In genomic region chr16:53492499-53492898, GRCh38 we compare ENCODE assay signal across 15 cellular contexts.
"Had no signal": no experiment of that assay in that cellular context is flagged by ENCODE, and none has a peak within 500 bp of the region (broad histone marks: within the 10 kb centered on the region; RNA-seq: fewer than 3 reads in every experiment).

No MANE protein-coding gene starts in this region.

- H3K4me1 ChIP-seq: SJCRH30, testis had no signal

- H3K27me3 ChIP-seq: esophagus muscularis mucosa, SJCRH30, testis had no signal

- H3K27me3 Mint-ChIP-seq: activated CD8-positive, alpha-beta memory T cell treated with anti-CD3 and anti-CD28 coated beads, Interleukin-2, amount 10 ng/mL, durations not matched to agents 7 days and 5 days had no signal

- H3K9me3 Mint-ChIP-seq: activated naive CD4-positive, alpha-beta T cell treated with anti-CD3 and anti-CD28 coated beads, Interleukin-2, amount 50 U/mL, for 72 hours; natural killer cell had no signal

- H3K4me3 ChIP-seq: esophagus muscularis mucosa, SJCRH30, testis had no signal

- DNase-seq: activated CD4-positive, alpha-beta T cell treated with anti-CD3 and anti-CD28 coated beads for 1 hour; activated CD8-positive, alpha-beta memory T cell treated with anti-CD3 and anti-CD28 coated beads, Interleukin-2, amount 10 ng/mL, durations not matched to agents 7 days and 5 days; anterior cingulate cortex; glutamatergic neuron; left colon; natural killer cell; occipital lobe; SJCRH30; stimulated activated CD4-positive, alpha-beta T cell treated with anti-CD3 and anti-CD28 coated beads, Interleukin-12 subunit alpha, Interleukin-12 subunit beta, amount 100 ng/mL, for 4 hours; stimulated activated CD4-positive, alpha-beta T cell treated with anti-CD3 and anti-CD28 coated beads, Interleukin-2, amount 100 ng/mL, for 48 hours; stimulated activated naive CD4-positive, alpha-beta T cell treated with Interleukin-2 at 50 U/mL for 16 hours; T-helper 9 cell; testis had no signal

- H3K9me3 ChIP-seq: esophagus muscularis mucosa, SJCRH30, testis had no signal

- H3K4me3 Mint-ChIP-seq: activated CD8-positive, alpha-beta memory T cell treated with anti-CD3 and anti-CD28 coated beads, Interleukin-2, amount 10 ng/mL, durations not matched to agents 7 days and 5 days; natural killer cell had no signal

- H3K27ac Mint-ChIP-seq: activated CD8-positive, alpha-beta memory T cell treated with anti-CD3 and anti-CD28 coated beads, Interleukin-2, amount 10 ng/mL, durations not matched to agents 7 days and 5 days had no signal

- ATAC-seq: activated CD8-positive, alpha-beta memory T cell treated with anti-CD3 and anti-CD28 coated beads, Interleukin-2, amount 10 ng/mL, durations not matched to agents 7 days and 5 days; activated naive CD4-positive, alpha-beta T cell treated with anti-CD3 and anti-CD28 coated beads, Interleukin-2, amount 50 U/mL, for 72 hours; left colon; natural killer cell had no signal

- H3K27ac ChIP-seq: esophagus muscularis mucosa, SJCRH30, testis had no signal
